Comparison of ENCODE assay signal across 8 cellular contexts in the genomic region with DNA sequence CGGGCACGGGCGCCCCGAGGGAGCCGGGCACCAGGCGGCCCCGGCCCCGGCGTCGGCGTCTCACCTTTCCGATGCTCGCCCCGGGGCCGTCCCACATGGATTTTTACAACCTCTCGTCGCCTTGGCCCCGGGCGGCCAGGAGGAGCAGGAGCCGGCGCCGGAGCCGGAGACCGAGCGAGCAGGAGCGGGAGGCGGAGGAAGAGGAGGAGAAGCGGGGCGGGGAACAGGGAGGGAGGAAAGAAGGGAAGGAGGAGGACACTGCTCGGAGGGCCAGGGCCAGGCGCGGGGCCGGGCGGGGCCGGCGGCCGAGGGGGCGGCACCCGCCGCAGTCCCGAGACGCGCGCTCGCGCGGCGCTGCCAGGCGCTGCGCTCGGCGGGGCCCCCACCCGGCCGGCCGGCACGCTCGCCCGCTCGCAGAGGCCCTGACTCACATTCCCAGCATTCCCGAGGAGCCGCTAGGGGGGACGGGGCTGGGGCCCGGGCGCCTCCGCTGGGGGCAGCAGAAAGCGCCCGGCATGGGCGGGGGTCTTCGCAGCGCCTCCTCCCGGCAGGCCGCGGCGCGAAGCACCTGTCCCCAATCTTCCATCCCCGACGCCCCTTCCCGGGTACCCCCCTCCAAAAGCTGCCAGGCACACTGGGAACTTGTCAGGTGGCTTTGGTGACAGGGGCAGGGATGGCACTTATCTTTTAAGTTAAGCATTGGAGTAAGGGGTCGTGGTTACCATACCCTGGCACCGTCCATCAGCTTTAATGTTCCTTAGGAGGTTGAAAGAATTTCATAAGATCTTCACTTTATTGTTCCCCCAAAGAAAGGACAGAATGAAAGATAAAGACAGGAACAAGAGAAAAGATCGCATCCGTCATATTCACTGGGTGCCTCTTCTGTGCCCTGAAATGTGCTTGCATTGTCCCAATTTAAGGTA. TPM values are rescaled to one million over a fixed set of nuclear protein-coding genes. Genes with fewer than 3 reads are reported as not detected.
DNase-seq lines count a peak whose midpoint lies in the region; ATAC-seq and TF ChIP-seq lines count a peak whose summit lies in the region.

Gene ERC2 (minus strand): TSS at position 284 of the 923 bp plus-strand sequence.

- POLR2A ChIA-PET in CD8-positive, alpha-beta T cell (lab: Charles Lee), result no interaction called here

- peak within 1 kb of the TSS; percentile 60 for H3K4me2 ChIP-seq in KMS-11
- peak within 1 kb of the TSS; percentile 100 for H3K4me2 ChIP-seq in trophoblast cell (ENCODE audit: low read length)

- peak within 1 kb of the TSS; percentile 4 for H4K8ac ChIP-seq in trophoblast cell (ENCODE audit: low read depth, low read length)

- H2BK12ac ChIP-seq in trophoblast cell (ENCODE audit: low read length), result no peak within 1 kb of the TSS

- peak within 1 kb of the TSS; percentile 42 for H4K91ac ChIP-seq in trophoblast cell (ENCODE audit: low read depth, low read length)

- no peaks in the 10 kb centered on the region for H3K36me3 Mint-ChIP-seq in CD8-positive, alpha-beta T cell
- H3K36me3 Mint-ChIP-seq in activated naive CD8-positive, alpha-beta T cell, result peaks cover 2% of the 10 kb centered on the region

- no peak within 1 kb of the TSS for H3K18ac ChIP-seq in trophoblast cell (ENCODE audit: low read length)

- CTCF ChIA-PET in CD8-positive, alpha-beta T cell (lab: Charles Lee), result no interaction called here

- peaks cover 6% of the 10 kb centered on the region for H3K4me1 ChIP-seq in CD8-positive, alpha-beta T cell (ENCODE audit: insufficient read depth, low read length)
- no peaks in the 10 kb centered on the region for H3K4me1 ChIP-seq in KMS-11 (ENCODE audit: low read depth, poor library complexity, severe bottlenecking)
- H3K4me1 ChIP-seq in trophoblast cell (ENCODE audit: control insufficient read depth in 1 of 2, insufficient read depth in 2 of 2, low read length in 2 of 2), result peaks cover 0 to 2% of the 10 kb centered on the region in 2 experiments

- DNase-seq in CD8-positive, alpha-beta T cell, result no peak
- DNase-seq in left cardiac atrium (peak; percentile 45), trophoblast cell (peak; percentile 31 to 48)
- DNase-seq in activated effector memory CD4-positive, alpha-beta T cell treated with anti-CD3 and anti-CD28 coated beads, Interleukin-2, amount 50 U/mL, for 16 hours, result no peak

- H3K27ac ChIP-seq in CD8-positive, alpha-beta T cell (ENCODE audit: low read depth, low read length), result no peak within 1 kb of the TSS
- no peak within 1 kb of the TSS for H3K27ac ChIP-seq in KMS-11
- no peak within 1 kb of the TSS for H3K27ac ChIP-seq in trophoblast cell (ENCODE audit: low read depth, low read length)

- H3K79me2 ChIP-seq in KMS-11 (ENCODE audit: insufficient read depth, low read depth) (no peaks in the 10 kb centered on the region), trophoblast cell (ENCODE audit: control insufficient read depth, insufficient read depth, low read length, poor library complexity) (no peaks in the 10 kb centered on the region)

- H3K9ac ChIP-seq in KMS-11, result no peak within 1 kb of the TSS
- peak within 1 kb of the TSS; percentile 80 for H3K9ac ChIP-seq in trophoblast cell (ENCODE audit: low read length)

- WGBS in trophoblast cell (ENCODE audit: extremely low coverage, insufficient coverage, insufficient read length), result no CpG with 5 or more reads among the region's 82 CpGs

- intact Hi-C loops in CD8-positive, alpha-beta T cell (cut with DNase I, micrococcal nuclease), result no loop called here
- intact Hi-C loops in left cardiac atrium (cut with DNase I), result no loop called here

- H4K20me1 ChIP-seq in KMS-11 (ENCODE audit: insufficient read depth), result no peaks in the 10 kb centered on the region

- no peak within 1 kb of the TSS for H3K23ac ChIP-seq in trophoblast cell (ENCODE audit: low read length)

- no peak within 1 kb of the TSS for H4K12ac ChIP-seq in trophoblast cell (ENCODE audit: low read depth, low read length)

- H2AFZ ChIP-seq in KMS-11 (ENCODE audit: low read depth), result peak within 1 kb of the TSS; percentile 64
- peak within 1 kb of the TSS; percentile 88 for H2AFZ ChIP-seq in trophoblast cell (ENCODE audit: insufficient read depth, low read length, poor library complexity)

- H3K4me1 Mint-ChIP-seq in CD8-positive, alpha-beta T cell (ENCODE audit: low read depth), result peaks cover 8% of the 10 kb centered on the region
- peaks cover 12% of the 10 kb centered on the region for H3K4me1 Mint-ChIP-seq in activated naive CD8-positive, alpha-beta T cell (ENCODE audit: low read depth)

- no peak within 1 kb of the TSS for H3K4me3 ChIP-seq in CD8-positive, alpha-beta T cell (ENCODE audit: low read depth, low read length)
- H3K4me3 ChIP-seq in KMS-11 (IDR thresholded peaks at IDR 0.05; ENCODE audit: insufficient read depth, low read depth, low read length) (no peak within 1 kb of the TSS), trophoblast cell (ENCODE audit: low read depth, low read length) (peak within 1 kb of the TSS; percentile 78)

- no peaks in the 10 kb centered on the region for H3K79me1 ChIP-seq in trophoblast cell (ENCODE audit: low read length)

- no peaks in the 10 kb centered on the region for H3K9me3 Mint-ChIP-seq in CD8-positive, alpha-beta T cell
- no peaks in the 10 kb centered on the region for H3K9me3 Mint-ChIP-seq in activated naive CD8-positive, alpha-beta T cell (ENCODE audit: low read depth)

- no peak within 1 kb of the TSS for H3K27ac Mint-ChIP-seq in CD8-positive, alpha-beta T cell
- no peak within 1 kb of the TSS for H3K27ac Mint-ChIP-seq in activated naive CD8-positive, alpha-beta T cell

- no peak for ATAC-seq in CD8-positive, alpha-beta T cell
- ATAC-seq in left cardiac atrium, result peak; percentile 92 to 95
- ATAC-seq in GM19023 (IDR thresholded peaks at IDR 0.05; ENCODE audit: unreplicated experiment), result no peak
- no peak for ATAC-seq in GM21515 (IDR thresholded peaks at IDR 0.05; ENCODE audit: unreplicated experiment)

- H2AK5ac ChIP-seq in trophoblast cell (ENCODE audit: low read length), result no peak within 1 kb of the TSS

- no peak for TF ChIP-seq CTCF in CD8-positive, alpha-beta T cell (IDR thresholded peaks at IDR 0.05)
- no peak for TF ChIP-seq CTCF in KMS-11 (conservative IDR thresholded peaks at IDR 0.05; ENCODE audit: low read depth, low read length)

- H3K4me3 Mint-ChIP-seq in CD8-positive, alpha-beta T cell, result peak within 1 kb of the TSS; percentile 67
- peak within 1 kb of the TSS; percentile 87 for H3K4me3 Mint-ChIP-seq in activated naive CD8-positive, alpha-beta T cell

- H3K27me3 ChIP-seq in CD8-positive, alpha-beta T cell (ENCODE audit: insufficient read depth, low read length), result peaks cover 15% of the 10 kb centered on the region
- H3K27me3 ChIP-seq in KMS-11 (ENCODE audit: insufficient read depth, low read depth) (no peaks in the 10 kb centered on the region), trophoblast cell (ENCODE audit: insufficient read depth, low read length) (no peaks in the 10 kb centered on the region)

- no peaks in the 10 kb centered on the region for H3K36me3 ChIP-seq in CD8-positive, alpha-beta T cell (ENCODE audit: insufficient read depth, low read length)
- no peaks in the 10 kb centered on the region for H3K36me3 ChIP-seq in KMS-11 (ENCODE audit: insufficient read depth)
- H3K36me3 ChIP-seq in trophoblast cell (ENCODE audit: control insufficient read depth in 1 of 2, insufficient read depth in 2 of 2, low read length in 2 of 2), result no peaks in the 10 kb centered on the region

- no peak within 1 kb of the TSS for H3K4ac ChIP-seq in trophoblast cell (ENCODE audit: low read depth, low read length)

- H2BK5ac ChIP-seq in trophoblast cell (ENCODE audit: low read depth, low read length, poor library complexity), result no peak within 1 kb of the TSS

- peaks cover 67% of the 10 kb centered on the region for H3K27me3 Mint-ChIP-seq in CD8-positive, alpha-beta T cell (ENCODE audit: low read depth)
- peaks cover 53% of the 10 kb centered on the region for H3K27me3 Mint-ChIP-seq in activated naive CD8-positive, alpha-beta T cell

- H3K14ac ChIP-seq in trophoblast cell (ENCODE audit: low read length), result no peak within 1 kb of the TSS

- H2BK120ac ChIP-seq in trophoblast cell (ENCODE audit: insufficient read depth, low read length, poor library complexity), result no peak within 1 kb of the TSS

- H3K9me3 ChIP-seq in CD8-positive, alpha-beta T cell (ENCODE audit: low read length), result no peaks in the 10 kb centered on the region
- H3K9me3 ChIP-seq in trophoblast cell (ENCODE audit: insufficient read depth, low read depth, low read length), result no peaks in the 10 kb centered on the region

RNA-seq across cellular contexts. Expression of gene ERC2, which starts in this region (rescaled TPM):
- total RNA-seq in CD8-positive, alpha-beta T cell, result not detected
- total RNA-seq in left cardiac atrium, result 1 to 10 TPM; 2.6 to 3.6 TPM
- 1.3 and 1.4 TPM in 2 replicates for polyA plus RNA-seq in trophoblast cell (2013)

Comparison
In these comparisons a context has a peak if more than half of its experiments do, and no peak if none do; other contexts are left out.
1. ATAC-seq: peak in left cardiac atrium (2 of 2); none in CD8-positive, alpha-beta T cell (single experiment), GM19023 (single experiment) and GM21515 (single experiment).
2. DNase-seq: peak in left cardiac atrium (single experiment) and trophoblast cell (2 of 2); none in CD8-positive, alpha-beta T cell (0 of 7) and activated effector memory CD4-positive, alpha-beta T cell treated with anti-CD3 and anti-CD28 coated beads, Interleukin-2, amount 50 U/mL, for 16 hours (single experiment).